In the genomic region with DNA sequence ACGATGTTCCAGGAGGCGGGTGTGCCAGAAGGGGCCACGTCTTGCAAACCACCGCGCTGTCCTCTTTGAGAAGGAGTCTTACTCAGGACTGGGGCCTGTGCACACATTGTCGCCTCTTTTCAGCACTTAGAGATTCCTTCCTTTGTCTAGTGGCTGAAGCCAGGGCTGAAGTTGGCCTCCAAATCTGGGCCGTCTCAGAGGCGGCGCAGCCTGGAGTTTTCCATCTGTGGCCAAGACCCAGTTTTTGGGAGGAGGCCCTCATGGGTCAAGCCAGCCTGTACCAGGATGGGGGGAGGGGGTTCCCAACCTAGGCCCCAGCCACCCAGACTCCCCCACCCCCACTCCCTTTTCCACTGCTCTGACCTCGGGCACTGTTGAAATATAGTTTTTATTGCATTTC, we compare ENCODE assay signal across 11 cellular contexts. TPM values are rescaled to one million over a fixed set of nuclear protein-coding genes. Genes with fewer than 3 reads are reported as not detected.
DNase-seq lines count a peak whose midpoint lies in the region; ATAC-seq and TF ChIP-seq lines count a peak whose summit lies in the region.
"Had no signal": no experiment of that assay in that cellular context is flagged by ENCODE, and none has a peak within 500 bp of the region (broad histone marks: within the 10 kb centered on the region; RNA-seq: fewer than 3 reads in every experiment).

No MANE protein-coding gene starts in this region.

- no peak for DNase-seq in GM23338 (ENCODE audit: low spot score)
- DNase-seq in activated CD8-positive, alpha-beta T cell treated with anti-CD3 and anti-CD28 coated beads, Interleukin-2, amount 10 ng/mL, durations not matched to agents 7 days and 5 days: no peak
- DNase-seq in fibroblast of gingiva (ENCODE audit: low read depth): peak; percentile 23
- DNase-seq in progenitor cell of endocrine pancreas (ENCODE audit: low spot score, unreplicated experiment): no peak
- DNase-seq in epidermal melanocyte (ENCODE audit: insufficient read length, low spot score): no peak
- no peak for DNase-seq in NCI-H1436 treated with DMSO at 0.1 percent for 48 hours (lab: John Stamatoyannopoulos, UW)
- no peak for DNase-seq in cardiac septum (ENCODE audit: low spot score)
- DNase-seq: activated CD4-positive, alpha-beta T cell treated with anti-CD3 and anti-CD28 coated beads, Interleukin-2, amount 10 ng/mL, durations not matched to agents 7 days and 5 days; islet precursor cell; SJCRH30 had no signal

- no peak for ATAC-seq in GM23338
- ATAC-seq in activated CD8-positive, alpha-beta T cell treated with anti-CD3 and anti-CD28 coated beads, Interleukin-2, amount 10 ng/mL, durations not matched to agents 7 days and 5 days: no peak

- POLR2A ChIA-PET in activated CD8-positive, alpha-beta T cell treated with anti-CD3 and anti-CD28 coated beads, Interleukin-2, amount 10 ng/mL, durations not matched to agents 7 days and 5 days (lab: Charles Lee): interaction anchor here (2.5 kb wide), 1 partner anchor 10 kb away, joined by 9 read pairs; no protein-coding TSS in a partner anchor

- no peaks in the 10 kb centered on the region for H3K27me3 ChIP-seq in GM23338 (ENCODE audit: insufficient read depth)
- H3K27me3 ChIP-seq: SJCRH30, upper lobe of left lung had no signal

- H3K79me2 ChIP-seq in GM23338 (replicated peaks; ENCODE audit: insufficient read depth): no peaks in the 10 kb centered on the region

- H3K27me3 Mint-ChIP-seq in GM23338 (ENCODE audit: insufficient read depth, low read depth, poor library complexity): peaks cover 24% of the 10 kb centered on the region
- H3K27me3 Mint-ChIP-seq in activated CD8-positive, alpha-beta T cell treated with anti-CD3 and anti-CD28 coated beads, Interleukin-2, amount 10 ng/mL, durations not matched to agents 7 days and 5 days (ENCODE audit: low read depth): no peaks in the 10 kb centered on the region
- H3K27me3 Mint-ChIP-seq in progenitor cell of endocrine pancreas: peaks cover 3% of the 10 kb centered on the region
- H3K27me3 Mint-ChIP-seq: activated CD4-positive, alpha-beta T cell treated with anti-CD3 and anti-CD28 coated beads, Interleukin-2, amount 10 ng/mL, durations not matched to agents 7 days and 5 days had no signal

- peaks cover 20% of the 10 kb centered on the region for H3K4me1 Mint-ChIP-seq in GM23338
- peaks cover 5% of the 10 kb centered on the region for H3K4me1 Mint-ChIP-seq in activated CD8-positive, alpha-beta T cell treated with anti-CD3 and anti-CD28 coated beads, Interleukin-2, amount 10 ng/mL, durations not matched to agents 7 days and 5 days (ENCODE audit: low read depth)
- H3K4me1 Mint-ChIP-seq in progenitor cell of endocrine pancreas (ENCODE audit: low read depth): peaks cover 4% of the 10 kb centered on the region

- TF ChIP-seq CTCF in GM23338 (conservative IDR thresholded peaks at IDR 0.05; ENCODE audit: low read depth in 2 of 2) (no peak), progenitor cell of endocrine pancreas (IDR thresholded peaks at IDR 0.05; ENCODE audit: unreplicated experiment) (no peak)

- no peaks in the 10 kb centered on the region for H3K9me2 ChIP-seq in GM23338 (ENCODE audit: insufficient read depth)

- peaks cover 25% of the 10 kb centered on the region for H3K4me1 ChIP-seq in GM23338 (ENCODE audit: insufficient read depth)

- H3K36me3 Mint-ChIP-seq in GM23338 (ENCODE audit: low read depth) (peaks cover 32% of the 10 kb centered on the region), progenitor cell of endocrine pancreas (ENCODE audit: insufficient read depth) (peaks cover 10% of the 10 kb centered on the region)
- peaks cover 18% of the 10 kb centered on the region for H3K36me3 Mint-ChIP-seq in activated CD8-positive, alpha-beta T cell treated with anti-CD3 and anti-CD28 coated beads, Interleukin-2, amount 10 ng/mL, durations not matched to agents 7 days and 5 days (ENCODE audit: low read depth)

- H3K27ac Mint-ChIP-seq in GM23338 (peak overlapping the region; percentile 70), progenitor cell of endocrine pancreas (peak overlapping the region; percentile 41)
- H3K27ac Mint-ChIP-seq in activated CD8-positive, alpha-beta T cell treated with anti-CD3 and anti-CD28 coated beads, Interleukin-2, amount 10 ng/mL, durations not matched to agents 7 days and 5 days: peak overlapping the region; percentile 15
- H3K27ac Mint-ChIP-seq: activated CD4-positive, alpha-beta T cell treated with anti-CD3 and anti-CD28 coated beads, Interleukin-2, amount 10 ng/mL, durations not matched to agents 7 days and 5 days had no signal

- H3K4me3 Mint-ChIP-seq in GM23338 (no peak overlapping the region), progenitor cell of endocrine pancreas (ENCODE audit: low read depth) (no peak overlapping the region)
- H3K4me3 Mint-ChIP-seq in activated CD8-positive, alpha-beta T cell treated with anti-CD3 and anti-CD28 coated beads, Interleukin-2, amount 10 ng/mL, durations not matched to agents 7 days and 5 days: no peak overlapping the region
- H3K4me3 Mint-ChIP-seq: activated CD4-positive, alpha-beta T cell treated with anti-CD3 and anti-CD28 coated beads, Interleukin-2, amount 10 ng/mL, durations not matched to agents 7 days and 5 days had no signal

- no peaks in the 10 kb centered on the region; the same call in 1 of the 2 replicates for H4K20me1 ChIP-seq in GM23338 (replicated peaks; ENCODE audit: insufficient read depth)

- no peaks in the 10 kb centered on the region; the same call in 2 of the 3 replicates for H3K9me3 Mint-ChIP-seq in GM23338
- H3K9me3 Mint-ChIP-seq in activated CD8-positive, alpha-beta T cell treated with anti-CD3 and anti-CD28 coated beads, Interleukin-2, amount 10 ng/mL, durations not matched to agents 7 days and 5 days (ENCODE audit: insufficient read depth): no peaks in the 10 kb centered on the region
- H3K9me3 Mint-ChIP-seq in progenitor cell of endocrine pancreas (ENCODE audit: low read depth): no peaks in the 10 kb centered on the region
- H3K9me3 Mint-ChIP-seq: activated CD4-positive, alpha-beta T cell treated with anti-CD3 and anti-CD28 coated beads, Interleukin-2, amount 10 ng/mL, durations not matched to agents 7 days and 5 days had no signal

- H3F3A ChIP-seq in GM23338 (replicated peaks; ENCODE audit: low read depth): peaks cover 28% of the 10 kb centered on the region

- CTCF ChIA-PET in activated CD8-positive, alpha-beta T cell treated with anti-CD3 and anti-CD28 coated beads, Interleukin-2, amount 10 ng/mL, durations not matched to agents 7 days and 5 days (lab: Charles Lee): no interaction called here

- H3K36me3 ChIP-seq in GM23338 (ENCODE audit: insufficient read depth): peaks cover 5% of the 10 kb centered on the region; the same call in 1 of the 2 replicates

- intact Hi-C loops in cardiac septum (cut with DNase I): no loop called here

- H3K4me3 ChIP-seq in GM23338: peak overlapping the region; percentile 32; the same call in 1 of the 2 replicates
- H3K4me3 ChIP-seq: SJCRH30 had no signal

- no peak overlapping the region for H2AFZ ChIP-seq in GM23338

- H3K4me2 ChIP-seq in GM23338: peak overlapping the region; percentile 51

- peak overlapping the region; percentile 88 for H3K27ac ChIP-seq in GM23338 (ENCODE audit: low read depth)
- H3K27ac ChIP-seq: SJCRH30 had no signal

TF ChIP-seq in GM23338, 12 proteins besides CTCF, POLR2A, EP300 and RAD21 (continues in another document):
- TF ChIP-seq CREB1 (CRISPR knock-in tag; IDR thresholded peaks at IDR 0.05; ENCODE audit: low read depth) (no peak), ZNF331 (CRISPR knock-in tag; IDR thresholded peaks at IDR 0.05; ENCODE audit: low read depth) (no peak), STAT1 (IDR thresholded peaks at IDR 0.05; ENCODE audit: unreplicated experiment) (no peak)

RNA-seq across cellular contexts. Expression of a gene that starts 11.8 kb away (rescaled TPM):
- 14.4 and 24.9 TPM in 2 replicates for total RNA-seq in GM23338 (2014; rRNA removed; shearing (Covaris generic))
- 4.3 and 4.5 TPM in 2 replicates for polyA plus RNA-seq in GM23338 (2016; fragmentation: Nextera tagmentation; extraction: Ambion mirVana)
- total RNA-seq in activated CD8-positive, alpha-beta T cell treated with anti-CD3 and anti-CD28 coated beads, Interleukin-2, amount 10 ng/mL, durations not matched to agents 7 days and 5 days: 10 to 100 TPM; 13.6 to 16.4 TPM
- 45.2 and 45.3 TPM in 2 replicates for total RNA-seq in progenitor cell of endocrine pancreas
- 7.3 TPM for total RNA-seq in cardiac septum

RNA-seq across cellular contexts. Expression of a gene that starts 13.5 kb away (rescaled TPM):
- total RNA-seq in GM23338 (2014; rRNA removed; shearing (Covaris generic)): 28.2 and 34.6 TPM in 2 replicates
- polyA plus RNA-seq in GM23338 (2016; fragmentation: Nextera tagmentation; extraction: Ambion mirVana): 107 and 112 TPM in 2 replicates
- 10 to 100 TPM; 44.6 to 49.8 TPM for total RNA-seq in activated CD8-positive, alpha-beta T cell treated with anti-CD3 and anti-CD28 coated beads, Interleukin-2, amount 10 ng/mL, durations not matched to agents 7 days and 5 days
- total RNA-seq in progenitor cell of endocrine pancreas: 38.6 and 41.4 TPM in 2 replicates
- total RNA-seq in cardiac septum: 38.8 TPM

RNA-seq across cellular contexts. Expression of a gene that starts 14.5 kb away (rescaled TPM):
- total RNA-seq in GM23338 (2014; rRNA removed; shearing (Covaris generic)): 67.8 and 78.6 TPM in 2 replicates
- polyA plus RNA-seq in GM23338 (2016; fragmentation: Nextera tagmentation; extraction: Ambion mirVana): 23.5 and 25.4 TPM in 2 replicates
- 10 to 100 TPM; 38.6 to 39.4 TPM for total RNA-seq in activated CD8-positive, alpha-beta T cell treated with anti-CD3 and anti-CD28 coated beads, Interleukin-2, amount 10 ng/mL, durations not matched to agents 7 days and 5 days
- total RNA-seq in progenitor cell of endocrine pancreas: 44.5 and 46.9 TPM in 2 replicates
- 9.8 TPM for total RNA-seq in cardiac septum

RNA-seq across cellular contexts. Expression of a gene that starts 17.2 kb away (rescaled TPM):
- total RNA-seq in GM23338 (2014; rRNA removed; shearing (Covaris generic)): 59.9 and 70.6 TPM in 2 replicates
- 266 and 280 TPM in 2 replicates for polyA plus RNA-seq in GM23338 (2016; fragmentation: Nextera tagmentation; extraction: Ambion mirVana)
- total RNA-seq in activated CD8-positive, alpha-beta T cell treated with anti-CD3 and anti-CD28 coated beads, Interleukin-2, amount 10 ng/mL, durations not matched to agents 7 days and 5 days: 100 to 1,000 TPM; 112 to 126 TPM
- 54.0 and 54.4 TPM in 2 replicates for total RNA-seq in progenitor cell of endocrine pancreas
- 136 TPM for total RNA-seq in cardiac septum

RNA-seq across cellular contexts. Expression of a gene that starts 19.6 kb away (rescaled TPM):
- 11.4 and 16.5 TPM in 2 replicates for total RNA-seq in GM23338 (2014; rRNA removed; shearing (Covaris generic))
- polyA plus RNA-seq in GM23338 (2016; fragmentation: Nextera tagmentation; extraction: Ambion mirVana): 5.0 and 5.5 TPM in 2 replicates
- total RNA-seq in activated CD8-positive, alpha-beta T cell treated with anti-CD3 and anti-CD28 coated beads, Interleukin-2, amount 10 ng/mL, durations not matched to agents 7 days and 5 days: 1 to 10 TPM; 8.9 to 9.7 TPM
- total RNA-seq in progenitor cell of endocrine pancreas (16.2 and 16.9 TPM in 2 replicates), cardiac septum (8.6 TPM)

Comparison
In these comparisons a context has a peak if more than half of its experiments do, and no peak if none do; other contexts are left out.
1. H3K27ac Mint-ChIP-seq: peak in every context shown above with its lines; median percentile 70 in GM23338; 41 in progenitor cell of endocrine pancreas; 15 in activated CD8-positive, alpha-beta T cell treated with anti-CD3 and anti-CD28 coated beads, Interleukin-2, amount 10 ng/mL, durations not matched to agents 7 days and 5 days.